In genomic region chr2:240256704-240257637, GRCh38 we compare ENCODE assay signal across 18 cellular contexts.
DNase-seq lines count a peak whose midpoint lies in the region; ATAC-seq and TF ChIP-seq lines count a peak whose summit lies in the region.
"Had no signal": no experiment of that assay in that cellular context is flagged by ENCODE, and none has a peak within 500 bp of the region (broad histone marks: within the 10 kb centered on the region; RNA-seq: fewer than 3 reads in every experiment).

No MANE protein-coding gene starts in this region.

- no peak overlapping the region for H3K4me3 ChIP-seq in SK-N-SH (ENCODE audit: low read depth in 2 of 2, low read length in 1 of 2)
- no peak overlapping the region for H3K4me3 ChIP-seq in PC-9
- no peak overlapping the region for H3K4me3 ChIP-seq in esophagus muscularis mucosa
- H3K4me3 ChIP-seq in psoas muscle = no peak overlapping the region
- H3K4me3 ChIP-seq: BLaER1 treated with 17β-estradiol and CSF1 and Interleukin-3, amounts not matched to agents 10 nM and 100 nM; prostate gland; transverse colon had no signal

- H3K9me2 ChIP-seq in SK-N-SH (no peaks in the 10 kb centered on the region), PC-9 (ENCODE audit: insufficient read depth) (no peaks in the 10 kb centered on the region)

- peaks cover 0 to 16% of the 10 kb centered on the region in 2 experiments; a peak in 1 of 4 replicates for H3K4me1 ChIP-seq in SK-N-SH (ENCODE audit: control insufficient read depth in 1 of 2, insufficient read depth in 2 of 2, low read depth in 1 of 2, low read length in 1 of 2)
- peaks cover 27% of the 10 kb centered on the region for H3K4me1 ChIP-seq in PC-9 (replicated peaks; ENCODE audit: insufficient read depth)
- H3K4me1 ChIP-seq in esophagus muscularis mucosa = peaks cover 4 to 26% (median 17%) of the 10 kb centered on the region in 4 donors
- peaks cover 60% of the 10 kb centered on the region for H3K4me1 ChIP-seq in psoas muscle
- H3K4me1 ChIP-seq: prostate gland had no signal

- CTCF ChIA-PET in SK-N-SH (lab: Yijun Ruan, JAX) = interaction anchor here (1.1 to 1.9 kb wide), 4 partner anchors 17 to 174 kb away, joined by 4 to 7 read pairs (median 4); no protein-coding TSS in a partner anchor
- CTCF ChIA-PET in PC-9 (lab: Charles Lee) = interaction anchor here (1.1 kb wide), 1 partner anchor 24 kb away, joined by 8 read pairs; no protein-coding TSS in a partner anchor

- no peak overlapping the region for H3K9ac ChIP-seq in SK-N-SH
- H3K9ac ChIP-seq: BLaER1 treated with 17β-estradiol and CSF1 and Interleukin-3, amounts not matched to agents 10 nM and 100 nM had no signal

- no peak for ATAC-seq in SK-N-SH treated with all-trans-retinoic acid at 6 μM for 48 hours
- no peak for ATAC-seq in psoas muscle
- no peak for ATAC-seq in GM21528 (IDR thresholded peaks at IDR 0.05; ENCODE audit: low FRiP score, unreplicated experiment)
- ATAC-seq: stimulated activated naive B cell treated with anti-CD40 and anti-IgM and Interleukin-4, amounts not matched to agents 10 μg/mL and 1 μg/mL and 100 μg/mL, for 72 hours had no signal

- H3K9me3 ChIP-seq in SK-N-SH (no peaks in the 10 kb centered on the region), PC-9 (ENCODE audit: insufficient read depth, low read depth) (no peaks in the 10 kb centered on the region), esophagus muscularis mucosa (peaks cover 0 to under 1% (median 0%) of the 10 kb centered on the region in 4 donors), psoas muscle (no peaks in the 10 kb centered on the region)
- H3K9me3 ChIP-seq: prostate gland, transverse colon had no signal

- 69% methylated on average over 14 of the region's 26 CpGs for WGBS in SK-N-SH (ENCODE audit: low lambda C conversion rate)
- 94% methylated on average over 21 of the region's 26 CpGs for WGBS in esophagus muscularis mucosa
- WGBS in psoas muscle, 3 donors = 91 to 93% (median 92%) methylated on average over 26 of the region's 26 CpGs

- POLR2A ChIA-PET in SK-N-SH (lab: Yijun Ruan, JAX) = no interaction called here
- POLR2A ChIA-PET in PC-9 (lab: Charles Lee; ENCODE audit: unreplicated experiment) = interaction anchor here (0.6 kb wide), 1 partner anchor 34 kb away, joined by 3 read pairs; no protein-coding TSS in a partner anchor

- DNase-seq in SK-N-SH (peak; percentile 11), PC-9 (peak in 1 of 2 experiments; percentile 31), esophagus muscularis mucosa (ENCODE audit: extremely low spot score) (peak; percentile 74), psoas muscle (peak in 1 of 2 donors; percentile 47), activated T-cell treated with anti-CD3 and anti-CD28 coated beads for 4 hours (no peak)
- DNase-seq in stimulated activated CD4-positive, alpha-beta T cell treated with anti-CD3 and anti-CD28 coated beads, Interleukin-15, amount 100 ng/mL, for 24 hours = no peak
- DNase-seq: 8988T; DMS153; foreskin melanocyte; NCI-H1417; NCI-H69; stimulated activated naive B cell treated with anti-CD40 and anti-IgM and Interleukin-4, amounts not matched to agents 10 μg/mL and 1 μg/mL and 100 μg/mL, for 72 hours; transverse colon had no signal

- no peak for TF ChIP-seq POLR2A in esophagus muscularis mucosa (IDR thresholded peaks at IDR 0.05; ENCODE audit: low read depth)

- TF ChIP-seq CTCF in SK-N-SH (IDR thresholded peaks at IDR 0.05) = no peak
- TF ChIP-seq CTCF in PC-9 (conservative IDR thresholded peaks at IDR 0.05) = no peak
- no peak for TF ChIP-seq CTCF in esophagus muscularis mucosa (IDR thresholded peaks at IDR 0.05)
- no peak for TF ChIP-seq CTCF in psoas muscle (IDR thresholded peaks at IDR 0.05)

- H3K36me3 ChIP-seq in SK-N-SH (replicated peaks in 1 of 2; ENCODE audit: control insufficient read depth in 1 of 2, insufficient read depth in 2 of 2, low read length in 1 of 2) (no peaks in the 10 kb centered on the region), PC-9 (ENCODE audit: low read depth) (no peaks in the 10 kb centered on the region), esophagus muscularis mucosa (no peaks in the 10 kb centered on the region), psoas muscle (ENCODE audit: insufficient read depth in 1 of 2, low read depth in 1 of 2) (no peaks in the 10 kb centered on the region)
- H3K36me3 ChIP-seq: BLaER1 treated with 17β-estradiol and CSF1 and Interleukin-3, amounts not matched to agents 10 nM and 100 nM; left lung; prostate gland; transverse colon had no signal

- H3K27me3 ChIP-seq in SK-N-SH (ENCODE audit: insufficient read depth) = no peaks in the 10 kb centered on the region
- H3K27me3 ChIP-seq in PC-9 (ENCODE audit: insufficient read depth, low read depth) = no peaks in the 10 kb centered on the region
- peaks cover 0 to 6% (median 0%) of the 10 kb centered on the region in 4 donors for H3K27me3 ChIP-seq in esophagus muscularis mucosa
- H3K27me3 ChIP-seq in psoas muscle (ENCODE audit: insufficient read depth in 3 of 3, low read length in 2 of 3) = no peaks in the 10 kb centered on the region
- H3K27me3 ChIP-seq: BLaER1 treated with 17β-estradiol and CSF1 and Interleukin-3, amounts not matched to agents 10 nM and 100 nM; transverse colon had no signal

- H4K20me1 ChIP-seq in SK-N-SH (ENCODE audit: insufficient read depth) = no peaks in the 10 kb centered on the region
- no peaks in the 10 kb centered on the region for H4K20me1 ChIP-seq in PC-9 (ENCODE audit: insufficient read depth)
- H4K20me1 ChIP-seq: BLaER1 treated with 17β-estradiol and CSF1 and Interleukin-3, amounts not matched to agents 10 nM and 100 nM had no signal

- H3F3A ChIP-seq in SK-N-SH (replicated peaks; ENCODE audit: insufficient read depth) (no peaks in the 10 kb centered on the region), PC-9 (ENCODE audit: insufficient read depth, low read depth) (peaks cover 17% of the 10 kb centered on the region)

- TF ChIP-seq EP300 in SK-N-SH (IDR thresholded peaks at IDR 0.05; ENCODE audit: borderline replicate concordance in 1 of 2, low read depth in 1 of 2, low read length in 1 of 2) (no peak), esophagus muscularis mucosa (IDR thresholded peaks at IDR 0.05) (no peak)

- H3K79me2 ChIP-seq in SK-N-SH (ENCODE audit: insufficient read depth) = no peaks in the 10 kb centered on the region
- H3K79me2 ChIP-seq in PC-9 (ENCODE audit: low read depth) = no peaks in the 10 kb centered on the region

- H3K27ac ChIP-seq in SK-N-SH (ENCODE audit: low read depth in 2 of 2, low read length in 1 of 2) = no peak overlapping the region
- peak overlapping the region; percentile 61 for H3K27ac ChIP-seq in PC-9
- no peak overlapping the region for H3K27ac ChIP-seq in esophagus muscularis mucosa (replicated peaks in 1 of 4)
- H3K27ac ChIP-seq in psoas muscle = peak overlapping the region; percentile 63
- H3K27ac ChIP-seq: BLaER1 treated with 17β-estradiol and CSF1 and Interleukin-3, amounts not matched to agents 10 nM and 100 nM; transverse colon had no signal

- no TSS peak for BruUV-seq in PC-9 (replicated peaks; lab: Mats Ljungman, UMichigan)

- no peak overlapping the region for H3K4me2 ChIP-seq in SK-N-SH
- peak overlapping the region; percentile 68 for H3K4me2 ChIP-seq in PC-9
- H3K4me2 ChIP-seq: BLaER1 treated with 17β-estradiol and CSF1 and Interleukin-3, amounts not matched to agents 10 nM and 100 nM had no signal

- intact Hi-C loops in PC-9 (cut with micrococcal nuclease; ENCODE audit: unreplicated experiment) (loop anchor here (1.0 kb wide), 5 partner anchors 24 to 199 kb away; partner anchors contain the start of gene GPC1), esophagus muscularis mucosa (cut with DNase I) (no loop called here), psoas muscle (cut with DNase I) (loop anchor here (5.0 kb wide), 1 partner anchor 115 kb away; no protein-coding TSS in a partner anchor)

- H2AFZ ChIP-seq in SK-N-SH (ENCODE audit: low read depth) = no peak overlapping the region
- H2AFZ ChIP-seq in PC-9 = no peak overlapping the region

- TF ChIP-seq RAD21 in SK-N-SH (IDR thresholded peaks at IDR 0.05; ENCODE audit: low read length) = no peak

TF ChIP-seq in SK-N-SH, 30 proteins besides CTCF, POLR2A, EP300 and RAD21 (continues in another document):
- no peak for TF ChIP-seq CHD2 (IDR thresholded peaks at IDR 0.05; ENCODE audit: low read length, partially characterized antibody)
- TF ChIP-seq MXI1 (IDR thresholded peaks at IDR 0.05; ENCODE audit: low read depth, low read length) = no peak
- TF ChIP-seq TAF1 (IDR thresholded peaks at IDR 0.05; ENCODE audit: borderline replicate concordance, low read depth, low read length) = no peak
- TF ChIP-seq FOSL2 (IDR thresholded peaks at IDR 0.05; ENCODE audit: borderline replicate concordance, low read depth) = no peak
- TF ChIP-seq YY1 (IDR thresholded peaks at IDR 0.05; ENCODE audit: low read depth) = no peak
- TF ChIP-seq USF2 (IDR thresholded peaks at IDR 0.05; ENCODE audit: borderline replicate concordance, low read depth, low read length) = no peak

TF ChIP-seq in SK-N-SH treated with all-trans-retinoic acid at 6 μM for 48 hours, 23 proteins besides CTCF, POLR2A, EP300 and RAD21 (continues in another document):
- no peak for TF ChIP-seq ESRRG (CRISPR knock-in tag; IDR thresholded peaks at IDR 0.05)
- TF ChIP-seq TCF4 (CRISPR knock-in tag; IDR thresholded peaks at IDR 0.05; ENCODE audit: borderline replicate concordance) = no peak
- no peak for TF ChIP-seq ZFP3 (CRISPR knock-in tag; IDR thresholded peaks at IDR 0.05)
- no peak for TF ChIP-seq SNAI2 (CRISPR knock-in tag; IDR thresholded peaks at IDR 0.05)
- no peak for TF ChIP-seq ZNF565 (CRISPR knock-in tag; conservative IDR thresholded peaks at IDR 0.05; ENCODE audit: low read depth)
- no peak for TF ChIP-seq CREB5 (CRISPR knock-in tag; IDR thresholded peaks at IDR 0.05; ENCODE audit: low read depth)
- TF ChIP-seq ZFP30 (CRISPR knock-in tag; IDR thresholded peaks at IDR 0.05) = no peak

Comparison
In these comparisons a context has a peak if more than half of its experiments do, and no peak if none do; other contexts are left out.
1. DNase-seq: peak in SK-N-SH (single experiment) and esophagus muscularis mucosa (single experiment); none in activated T-cell treated with anti-CD3 and anti-CD28 coated beads for 4 hours (single experiment) and stimulated activated CD4-positive, alpha-beta T cell treated with anti-CD3 and anti-CD28 coated beads, Interleukin-15, amount 100 ng/mL, for 24 hours (single experiment).
2. H3K27ac ChIP-seq: peak in PC-9 (single experiment) and psoas muscle (single experiment); none in SK-N-SH (0 of 2) and esophagus muscularis mucosa (0 of 4).